ENCODE assay signal across 10 cellular contexts in the genomic region with DNA sequence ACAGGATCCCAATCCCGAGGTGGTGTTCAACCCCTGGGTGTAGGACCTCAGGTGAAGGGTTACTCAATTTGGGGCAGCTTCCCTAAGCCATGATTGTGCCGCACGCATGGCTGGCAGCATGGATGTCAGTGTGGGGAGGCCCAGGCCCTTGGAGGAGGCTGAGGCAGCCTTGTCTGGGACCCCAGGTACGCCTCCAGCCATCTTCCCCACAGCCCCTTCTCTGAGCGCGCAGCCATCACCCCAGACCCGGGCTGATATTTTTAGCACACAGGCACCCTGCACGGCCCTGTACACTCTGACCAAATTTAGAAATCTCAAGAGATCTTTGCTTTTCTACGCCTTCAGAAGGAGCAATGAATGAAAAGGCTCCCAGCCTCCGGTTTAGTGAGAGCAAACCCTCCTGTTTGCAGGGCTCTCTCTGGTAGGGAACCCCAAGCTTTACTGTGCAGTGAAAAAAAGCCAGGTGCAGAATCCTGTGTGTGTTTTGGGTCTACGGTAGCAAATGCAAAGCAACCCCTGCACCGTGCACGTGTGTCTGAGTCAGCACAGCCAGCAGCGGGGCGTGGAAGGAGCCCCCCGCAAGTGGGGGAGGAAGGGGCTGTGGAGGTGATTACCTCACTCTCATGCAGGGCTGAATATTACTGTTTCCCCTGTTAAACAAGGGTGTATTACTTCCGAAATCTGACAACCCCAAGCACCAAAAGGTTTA. TPM values are rescaled to one million over a fixed set of nuclear protein-coding genes. Genes with fewer than 3 reads are reported as not detected.
DNase-seq lines count a peak whose midpoint lies in the region; ATAC-seq and TF ChIP-seq lines count a peak whose summit lies in the region.
"Had no signal": no experiment of that assay in that cellular context is flagged by ENCODE, and none has a peak within 500 bp of the region (broad histone marks: within the 10 kb centered on the region; RNA-seq: fewer than 3 reads in every experiment).

No MANE protein-coding gene starts in this region.

- H2AFZ ChIP-seq in GM23338, result peak overlapping the region; percentile 76

- H3K9me3 ChIP-seq in left ventricle myocardium inferior (replicated peaks) (no peaks in the 10 kb centered on the region), left lung (no peaks in the 10 kb centered on the region)

- H3K4me1 Mint-ChIP-seq in GM23338, result peaks cover 34% of the 10 kb centered on the region

- no peaks in the 10 kb centered on the region for H3F3A ChIP-seq in GM23338 (replicated peaks; ENCODE audit: low read depth)

- H3K23ac ChIP-seq in mesendoderm (ENCODE audit: low read length), result no peak overlapping the region

- H3K18ac ChIP-seq in mesendoderm (ENCODE audit: low read length), result no peak overlapping the region

- peak; percentile 70 for ATAC-seq in GM18511 (IDR thresholded peaks at IDR 0.05; ENCODE audit: unreplicated experiment)
- no peak for ATAC-seq in GM23338
- ATAC-seq in left lung, result no peak

- no peak overlapping the region for H3K9ac ChIP-seq in mesendoderm (ENCODE audit: low read length)

- H4K5ac ChIP-seq in mesendoderm (ENCODE audit: low read length), result no peak overlapping the region

- no peaks in the 10 kb centered on the region for H3K9me3 Mint-ChIP-seq in GM23338
- H3K9me3 Mint-ChIP-seq: dendritic cell treated with granulocyte-macrophage colony-stimulating factor and Interleukin-4, amounts not matched to agents 40 ng/mL and 50 ng/mL, for 4 days had no signal

- H3K4me3 ChIP-seq in GM23338 (no peak overlapping the region), left ventricle myocardium inferior (peak overlapping the region; percentile 6), mesendoderm (ENCODE audit: low read length) (no peak overlapping the region), left lung (no peak overlapping the region)

- H3K4me1 ChIP-seq in GM23338 (ENCODE audit: insufficient read depth) (peaks cover 17% of the 10 kb centered on the region), left ventricle myocardium inferior (peaks cover 11% of the 10 kb centered on the region), mesendoderm (ENCODE audit: control insufficient read depth, low read depth, low read length) (no peaks in the 10 kb centered on the region), left lung (peaks cover 0 to 25% of the 10 kb centered on the region in 2 donors)

- TF ChIP-seq CTCF in GM23338 (conservative IDR thresholded peaks at IDR 0.05; ENCODE audit: low read depth in 2 of 2), result no peak
- no peak for TF ChIP-seq CTCF in left ventricle myocardium inferior (IDR thresholded peaks at IDR 0.05; ENCODE audit: borderline replicate concordance)
- TF ChIP-seq CTCF in left lung (IDR thresholded peaks at IDR 0.05), result no peak

- H2AK5ac ChIP-seq in mesendoderm (ENCODE audit: low read length), result no peak overlapping the region

- no peak overlapping the region for H3K27ac ChIP-seq in GM23338 (ENCODE audit: low read depth)
- H3K27ac ChIP-seq in left ventricle myocardium inferior (replicated peaks), result no peak overlapping the region
- H3K27ac ChIP-seq in mesendoderm (ENCODE audit: low read depth, low read length), result no peak overlapping the region
- H3K27ac ChIP-seq in left lung, result no peak overlapping the region

- intact Hi-C loops in left ventricle myocardium inferior (cut with micrococcal nuclease), result no loop called here
- intact Hi-C loops in left lung (cut with DNase I), result no loop called here

- H3K4me3 Mint-ChIP-seq in GM23338, result no peak overlapping the region
- H3K4me3 Mint-ChIP-seq: dendritic cell treated with granulocyte-macrophage colony-stimulating factor and Interleukin-4, amounts not matched to agents 40 ng/mL and 50 ng/mL, for 4 days had no signal

- H3K4me2 ChIP-seq in GM23338 (no peak overlapping the region), mesendoderm (ENCODE audit: low read length) (no peak overlapping the region)

- no peaks in the 10 kb centered on the region for H3K9me2 ChIP-seq in GM23338 (ENCODE audit: insufficient read depth)

- DNase-seq in GM23338 (ENCODE audit: low spot score) (no peak), NAMALWA (ENCODE audit: low spot score) (peak; percentile 98), left ventricle myocardium inferior (no peak), amniotic stem cell (lab: John Stamatoyannopoulos, UW) (no peak), mesendoderm (no peak), inferior parietal cortex (ENCODE audit: extremely low spot score) (no peak), left lung (no peak)

- WGBS in mesendoderm (ENCODE audit: extremely low coverage, insufficient coverage, low lambda C conversion rate), result no CpG with 5 or more reads among the region's 17 CpGs

- H2BK120ac ChIP-seq in mesendoderm (ENCODE audit: low read depth, low read length), result no peak overlapping the region

- no peaks in the 10 kb centered on the region for H3K79me1 ChIP-seq in mesendoderm (ENCODE audit: low read length)

- peak overlapping the region; percentile 31; the same call in 1 of the 2 replicates for H3K27ac Mint-ChIP-seq in GM23338

- H3K36me3 ChIP-seq in GM23338 (ENCODE audit: insufficient read depth) (no peaks in the 10 kb centered on the region), left ventricle myocardium inferior (no peaks in the 10 kb centered on the region), mesendoderm (ENCODE audit: control insufficient read depth, insufficient read depth, low read length) (no peaks in the 10 kb centered on the region), left lung (no peaks in the 10 kb centered on the region)

- no peak overlapping the region for H3K4ac ChIP-seq in mesendoderm (ENCODE audit: low read depth, low read length)

- H2BK15ac ChIP-seq in mesendoderm (replicated peaks; ENCODE audit: low read depth), result no peak overlapping the region

- H4K20me1 ChIP-seq in GM23338 (replicated peaks; ENCODE audit: insufficient read depth), result no peaks in the 10 kb centered on the region

- peaks cover 2% of the 10 kb centered on the region for H3K27me3 Mint-ChIP-seq in GM23338 (ENCODE audit: insufficient read depth, low read depth, poor library complexity)

- no peak overlapping the region for H2BK5ac ChIP-seq in mesendoderm (ENCODE audit: low read length)

- no peaks in the 10 kb centered on the region for H3K79me2 ChIP-seq in GM23338 (replicated peaks; ENCODE audit: insufficient read depth)
- no peaks in the 10 kb centered on the region for H3K79me2 ChIP-seq in mesendoderm (ENCODE audit: control insufficient read depth, insufficient read depth, low read length)

- H4K8ac ChIP-seq in mesendoderm (ENCODE audit: low read depth, low read length), result no peak overlapping the region

- H3K36me3 Mint-ChIP-seq in GM23338 (ENCODE audit: low read depth), result no peaks in the 10 kb centered on the region

- no peaks in the 10 kb centered on the region for H3K27me3 ChIP-seq in GM23338 (ENCODE audit: insufficient read depth)
- H3K27me3 ChIP-seq in left ventricle myocardium inferior (ENCODE audit: low read depth), result peaks cover 20% of the 10 kb centered on the region
- H3K27me3 ChIP-seq in mesendoderm (ENCODE audit: insufficient read depth, low read length, poor library complexity), result no peaks in the 10 kb centered on the region
- H3K27me3 ChIP-seq in left lung, result peaks cover 0 to 27% of the 10 kb centered on the region in 2 donors

- no peak overlapping the region for H3K56ac ChIP-seq in mesendoderm (ENCODE audit: low read length)

TF ChIP-seq in GM23338, 12 proteins besides CTCF, POLR2A, EP300 and RAD21:
- TF ChIP-seq EZH2 (IDR thresholded peaks at IDR 0.05; ENCODE audit: low read depth, unreplicated experiment), result no peak
- no peak for TF ChIP-seq JUNB (IDR thresholded peaks at IDR 0.05; ENCODE audit: unreplicated experiment)
- no peak for TF ChIP-seq STAT1 (IDR thresholded peaks at IDR 0.05; ENCODE audit: unreplicated experiment)
- TF ChIP-seq, protein P1, sequence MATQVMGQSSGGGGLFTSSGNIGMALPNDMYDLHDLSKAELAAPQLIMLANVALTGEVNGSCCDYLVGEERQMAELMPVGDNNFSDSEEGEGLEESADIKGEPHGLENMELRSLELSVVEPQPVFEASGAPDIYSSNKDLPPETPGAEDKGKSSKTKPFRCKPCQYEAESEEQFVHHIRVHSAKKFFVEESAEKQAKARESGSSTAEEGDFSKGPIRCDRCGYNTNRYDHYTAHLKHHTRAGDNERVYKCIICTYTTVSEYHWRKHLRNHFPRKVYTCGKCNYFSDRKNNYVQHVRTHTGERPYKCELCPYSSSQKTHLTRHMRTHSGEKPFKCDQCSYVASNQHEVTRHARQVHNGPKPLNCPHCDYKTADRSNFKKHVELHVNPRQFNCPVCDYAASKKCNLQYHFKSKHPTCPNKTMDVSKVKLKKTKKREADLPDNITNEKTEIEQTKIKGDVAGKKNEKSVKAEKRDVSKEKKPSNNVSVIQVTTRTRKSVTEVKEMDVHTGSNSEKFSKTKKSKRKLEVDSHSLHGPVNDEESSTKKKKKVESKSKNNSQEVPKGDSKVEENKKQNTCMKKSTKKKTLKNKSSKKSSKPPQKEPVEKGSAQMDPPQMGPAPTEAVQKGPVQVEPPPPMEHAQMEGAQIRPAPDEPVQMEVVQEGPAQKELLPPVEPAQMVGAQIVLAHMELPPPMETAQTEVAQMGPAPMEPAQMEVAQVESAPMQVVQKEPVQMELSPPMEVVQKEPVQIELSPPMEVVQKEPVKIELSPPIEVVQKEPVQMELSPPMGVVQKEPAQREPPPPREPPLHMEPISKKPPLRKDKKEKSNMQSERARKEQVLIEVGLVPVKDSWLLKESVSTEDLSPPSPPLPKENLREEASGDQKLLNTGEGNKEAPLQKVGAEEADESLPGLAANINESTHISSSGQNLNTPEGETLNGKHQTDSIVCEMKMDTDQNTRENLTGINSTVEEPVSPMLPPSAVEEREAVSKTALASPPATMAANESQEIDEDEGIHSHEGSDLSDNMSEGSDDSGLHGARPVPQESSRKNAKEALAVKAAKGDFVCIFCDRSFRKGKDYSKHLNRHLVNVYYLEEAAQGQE (IDR thresholded peaks at IDR 0.05; ENCODE audit: unreplicated experiment), result no peak

RNA-seq across cellular contexts. Expression of a gene that starts 44.3 kb away (rescaled TPM):
- total RNA-seq in GM23338 (2014; rRNA removed; shearing (Covaris generic)), result 1.4 and 2.1 TPM in 2 replicates
- 0.55 and 0.80 TPM in 2 replicates for polyA plus RNA-seq in GM23338 (2016; fragmentation: Nextera tagmentation; extraction: Ambion mirVana)
- total RNA-seq in left ventricle myocardium inferior (not detected), left lung (not detected)
- polyA plus RNA-seq in mesendoderm (2013, experiment 1 of 2), result 0.74 TPM
- 0.84 TPM for polyA plus RNA-seq in mesendoderm (2013, experiment 2 of 2)
- total RNA-seq: renal cortical epithelial cell had no signal
